In genomic region chr3:16090013-16090412, GRCh38 we compare ENCODE assay signal across 13 cellular contexts.
DNase-seq lines count a peak whose midpoint lies in the region; ATAC-seq and TF ChIP-seq lines count a peak whose summit lies in the region.
"Had no signal": no experiment of that assay in that cellular context is flagged by ENCODE, and none has a peak within 500 bp of the region (broad histone marks: within the 10 kb centered on the region; RNA-seq: fewer than 3 reads in every experiment).

No MANE protein-coding gene starts in this region.

- H3K4me1 ChIP-seq in thoracic aorta (ENCODE audit: control insufficient read depth in 1 of 2, low read depth in 2 of 2) (peaks cover 17 to 39% of the 10 kb centered on the region in 2 donors), heart left ventricle (peaks cover 4 to 31% (median 14%) of the 10 kb centered on the region in 12 donors)
- no peaks in the 10 kb centered on the region for H3K4me1 ChIP-seq in naive thymus-derived CD4-positive, alpha-beta T cell (ENCODE audit: control insufficient read depth in 2 of 2, insufficient read depth in 2 of 2, low read length in 2 of 2)

- H3K27ac Mint-ChIP-seq in naive thymus-derived CD4-positive, alpha-beta T cell, result no peak overlapping the region

- H3K4me3 Mint-ChIP-seq in naive thymus-derived CD4-positive, alpha-beta T cell, result no peak overlapping the region

- ATAC-seq in thoracic aorta (ENCODE audit: insufficient number of reproducible peaks, low FRiP score, low read depth) (peak; percentile 19), GM19395 (IDR thresholded peaks at IDR 0.05; ENCODE audit: unreplicated experiment) (no peak), heart left ventricle (no peak), HG03432 (IDR thresholded peaks at IDR 0.05; ENCODE audit: unreplicated experiment) (no peak)
- ATAC-seq in naive thymus-derived CD4-positive, alpha-beta T cell, result no peak
- ATAC-seq: left lobe of liver had no signal

- POLR2A ChIA-PET in naive thymus-derived CD4-positive, alpha-beta T cell (lab: Charles Lee), result no interaction called here

- no peak for TF ChIP-seq CTCF in thoracic aorta (IDR thresholded peaks at IDR 0.05)
- no peak for TF ChIP-seq CTCF in heart left ventricle (IDR thresholded peaks at IDR 0.05)

- H3K36me3 Mint-ChIP-seq in naive thymus-derived CD4-positive, alpha-beta T cell, result no peaks in the 10 kb centered on the region

- H3K4me1 Mint-ChIP-seq in naive thymus-derived CD4-positive, alpha-beta T cell, result peaks cover 0 to 3% (median 0%) of the 10 kb centered on the region in 7 donors

- H3K27me3 ChIP-seq in thoracic aorta (replicated peaks; ENCODE audit: insufficient read depth) (no peaks in the 10 kb centered on the region), heart left ventricle (no peaks in the 10 kb centered on the region)
- H3K27me3 ChIP-seq in naive thymus-derived CD4-positive, alpha-beta T cell (ENCODE audit: control insufficient read depth in 2 of 2, insufficient read depth in 2 of 2, low read length in 2 of 2), result no peaks in the 10 kb centered on the region
- H3K27me3 ChIP-seq: esophagus muscularis mucosa, right lobe of liver had no signal

- H3K9me3 ChIP-seq in thoracic aorta (no peaks in the 10 kb centered on the region), heart left ventricle (no peaks in the 10 kb centered on the region)
- H3K9me3 ChIP-seq in naive thymus-derived CD4-positive, alpha-beta T cell (ENCODE audit: control insufficient read depth in 2 of 3, low read length in 3 of 3), result no peaks in the 10 kb centered on the region
- H3K9me3 ChIP-seq: esophagus muscularis mucosa, right lobe of liver had no signal

- CTCF ChIA-PET in naive thymus-derived CD4-positive, alpha-beta T cell (lab: Charles Lee), result no interaction called here

- WGBS in heart left ventricle, 4 donors, result 45 to 83% (median 57%) methylated on average over 1 of the region's 1 CpG

- H3K9me3 Mint-ChIP-seq in naive thymus-derived CD4-positive, alpha-beta T cell, result peaks cover 0 to 3% (median 0%) of the 10 kb centered on the region in 11 donors

- DNase-seq in HCEC 1CT (peak; percentile 98), amniotic stem cell (lab: John Stamatoyannopoulos, UW) (peak; percentile 92), glomerular visceral epithelial cell (ENCODE audit: extremely low spot score) (peak; percentile 67), thoracic aorta (ENCODE audit: low spot score) (peak; percentile 40), heart left ventricle (no peak)
- no peak for DNase-seq in naive thymus-derived CD4-positive, alpha-beta T cell
- DNase-seq: DMS53, NCI-H69, right lobe of liver had no signal

- H3K27ac ChIP-seq in thoracic aorta, result peak overlapping the region in 1 of 2 donors; percentile 29
- H3K27ac ChIP-seq in naive thymus-derived CD4-positive, alpha-beta T cell (ENCODE audit: low read depth, low read length), result no peak overlapping the region
- H3K27ac ChIP-seq in heart left ventricle, result no peak overlapping the region
- H3K27ac ChIP-seq: right lobe of liver had no signal

- intact Hi-C loops in naive thymus-derived CD4-positive, alpha-beta T cell (cut with micrococcal nuclease), result no loop called here
- intact Hi-C loops in heart left ventricle (cut with DNase I), result no loop called here

- H3K4me3 ChIP-seq in thoracic aorta, result no peak overlapping the region
- no peak overlapping the region for H3K4me3 ChIP-seq in naive thymus-derived CD4-positive, alpha-beta T cell (ENCODE audit: low read length)
- H3K4me3 ChIP-seq in heart left ventricle, result no peak overlapping the region
- H3K4me3 ChIP-seq: esophagus muscularis mucosa, right lobe of liver had no signal

- TF ChIP-seq POLR2A in heart left ventricle (IDR thresholded peaks at IDR 0.05), result no peak

- H3K27me3 Mint-ChIP-seq in naive thymus-derived CD4-positive, alpha-beta T cell, result peaks cover 0 to 10% (median 6%) of the 10 kb centered on the region in 5 donors

- H3K36me3 ChIP-seq in thoracic aorta (no peaks in the 10 kb centered on the region), heart left ventricle (no peaks in the 10 kb centered on the region)
- no peaks in the 10 kb centered on the region for H3K36me3 ChIP-seq in naive thymus-derived CD4-positive, alpha-beta T cell (ENCODE audit: control insufficient read depth in 2 of 3, insufficient read depth in 3 of 3, low read length in 3 of 3)
- H3K36me3 ChIP-seq: esophagus muscularis mucosa, right lobe of liver had no signal

Comparison
In these comparisons a context has a peak if more than half of its experiments do, and no peak if none do; other contexts are left out.
1. DNase-seq: peak in HCEC 1CT (single experiment), amniotic stem cell (single experiment), glomerular visceral epithelial cell (single experiment) and thoracic aorta (single experiment); none in naive thymus-derived CD4-positive, alpha-beta T cell (0 of 9) and heart left ventricle (0 of 5).